Comparison of ENCODE assay signal across 19 cellular contexts in genomic region chr13:99827011-99827410, GRCh38.
"Had no signal": no experiment of that assay in that cellular context is flagged by ENCODE, and none has a peak within 500 bp of the region (broad histone marks: within the 10 kb centered on the region; RNA-seq: fewer than 3 reads in every experiment).

No MANE protein-coding gene starts in this region.

- FAIRE-seq: islet of Langerhans had no signal

- H3K27ac ChIP-seq: foreskin keratinocyte, psoas muscle, right lobe of liver, testis, tibial nerve, upper lobe of right lung, vagina had no signal

- DNase-seq: dermis blood vessel endothelial cell; erythroblast; foreskin keratinocyte; head of caudate nucleus; hippocampal formation; kidney glomerular epithelial cell; mammary epithelial cell; naive thymus-derived CD4-positive, alpha-beta T cell; nephron progenitor cell; psoas muscle; right lobe of liver; stimulated activated CD4-positive, alpha-beta T cell treated with anti-CD3 and anti-CD28 coated beads, Interleukin-4, amount 100 ng/mL, for 24 hours; stimulated activated naive B cell treated with anti-CD40 and anti-IgM and Interleukin-4, amounts not matched to agents 10 μg/mL and 1 μg/mL and 100 μg/mL, for 72 hours; stimulated activated naive CD8-positive, alpha-beta T cell treated with anti-CD3 and anti-CD28 coated beads, Interleukin-15, amount 100 ng/mL, for 72 hours; testis; upper lobe of right lung had no signal

- H3K36me3 ChIP-seq: right lobe of liver, upper lobe of right lung, vagina had no signal

- H3K4me3 ChIP-seq: psoas muscle, right lobe of liver, testis, tibial nerve, upper lobe of right lung, vagina had no signal

- ATAC-seq: foreskin keratinocyte; naive thymus-derived CD4-positive, alpha-beta T cell; psoas muscle; right lobe of liver; stimulated activated naive B cell treated with anti-CD40 and anti-IgM and Interleukin-4, amounts not matched to agents 10 μg/mL and 1 μg/mL and 100 μg/mL, for 72 hours; stimulated activated naive CD8-positive, alpha-beta T cell treated with anti-CD3 and anti-CD28 coated beads, Interleukin-15, amount 100 ng/mL, for 72 hours; upper lobe of right lung had no signal

- H3K4me1 ChIP-seq: foreskin keratinocyte, psoas muscle, testis, tibial nerve, upper lobe of right lung, vagina had no signal

- H3K9me3 ChIP-seq: psoas muscle, right lobe of liver, testis, upper lobe of right lung, vagina had no signal

- H3K27me3 ChIP-seq: foreskin keratinocyte, right lobe of liver, testis, tibial nerve, upper lobe of right lung, vagina had no signal
